Comparison of ENCODE assay signal across 8 cellular contexts in the genomic region with DNA sequence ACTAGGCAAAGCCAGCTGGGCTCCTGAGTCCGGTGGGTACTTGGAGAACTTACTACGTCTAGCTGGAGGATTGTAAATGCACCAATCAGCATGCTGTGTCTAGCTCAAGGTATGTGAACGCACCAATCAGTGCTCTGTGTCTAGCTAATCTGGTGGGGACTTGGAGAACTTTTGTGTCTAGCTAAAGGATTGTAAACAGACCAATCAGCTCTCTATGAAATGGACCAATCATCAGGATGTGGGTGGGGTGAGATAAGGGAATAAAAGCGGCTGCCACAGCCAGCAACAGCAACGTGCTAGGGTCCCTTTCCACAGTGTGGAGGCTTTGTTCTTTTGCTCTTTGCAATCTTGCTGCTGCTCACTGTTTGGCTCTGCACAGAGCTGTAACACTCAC.
A peak's percentile ranks its signal among the peaks of the same experiment; 100 is the strongest.
DNase-seq lines count a peak whose midpoint lies in the region; ATAC-seq, FAIRE-seq and TF ChIP-seq lines count a peak whose summit lies in the region.
"Not testable (repeated sequence)": the region's sequence is repeated elsewhere in the genome, so short reads cannot be mapped to it uniquely, and the experiment has no call there.

No MANE protein-coding gene starts in this region.

- not testable (repeated sequence) for TF ChIP-seq CTCF in A549 (IDR thresholded peaks at IDR 0.05); progenitor cell of endocrine pancreas (IDR thresholded peaks at IDR 0.05; ENCODE audit: unreplicated experiment)

- not testable (repeated sequence) for TF ChIP-seq RAD21 in A549 (conservative IDR thresholded peaks at IDR 0.05 in 1 of 2, IDR thresholded peaks at IDR 0.05 in 1 of 2)

- not testable (repeated sequence) for H3K27ac ChIP-seq in A549

- not testable (repeated sequence) for FAIRE-seq in A549 (lab: Jason Lieb, UNC)

- ATAC-seq in A549 = peak in 1 of 2 experiments; percentile 53; a peak in 2 of 6 replicates

- not testable (repeated sequence) for TF ChIP-seq EP300 in A549 (IDR thresholded peaks at IDR 0.05)

- POLR2A ChIA-PET in A549 (lab: Yijun Ruan, JAX) = not testable (repeated sequence)

- not testable (repeated sequence) for H3K27me3 Mint-ChIP-seq in progenitor cell of endocrine pancreas

- H3K9me3 ChIP-seq in A549; endocrine pancreas (ENCODE audit: control insufficient read depth, low read length); iPS-15b (ENCODE audit: control insufficient read depth, insufficient read depth, low read length): not testable (repeated sequence)

- not testable (repeated sequence) for H3K4me1 Mint-ChIP-seq in progenitor cell of endocrine pancreas (ENCODE audit: low read depth)

- not testable (repeated sequence) for H3K4me1 ChIP-seq in A549; endocrine pancreas (ENCODE audit: control insufficient read depth, insufficient read depth, low read length); iPS-15b (ENCODE audit: control insufficient read depth, insufficient read depth, low read length)

- not testable (repeated sequence) for TF ChIP-seq POLR2A in A549 (IDR thresholded peaks at IDR 0.05; ENCODE audit: low read length)

- not testable (repeated sequence) for H3K4me2 ChIP-seq in A549

- H3K27ac Mint-ChIP-seq in progenitor cell of endocrine pancreas = peak overlapping the region; percentile 47

- not testable (repeated sequence) for H3K9ac ChIP-seq in endocrine pancreas (ENCODE audit: control insufficient read depth, insufficient read depth, low read length); iPS-15b (ENCODE audit: low read depth, low read length)

- H3K9me3 Mint-ChIP-seq in progenitor cell of endocrine pancreas (ENCODE audit: low read depth) = not testable (repeated sequence)

- H3K4me3 ChIP-seq in A549 (peak overlapping the region; percentile 30; the same call in 1 of the 3 replicates), endocrine pancreas (ENCODE audit: control insufficient read depth, insufficient read depth, low read length) (peak overlapping the region; percentile 29), iPS-15b (ENCODE audit: low read depth, low read length) (peak overlapping the region; percentile 30)

- 20% methylated on average over 3 of the region's 5 CpGs for WGBS in A549 (ENCODE audit: missing lambda C conversion rate)

- CTCF ChIA-PET in A549 (lab: Yijun Ruan, JAX) = not testable (repeated sequence)

- not testable (repeated sequence) for H3K36me3 ChIP-seq in endocrine pancreas (ENCODE audit: control insufficient read depth, insufficient read depth, low read length); iPS-15b (ENCODE audit: control insufficient read depth, insufficient read depth, low read length)

- not testable (repeated sequence) for H3K36me3 Mint-ChIP-seq in progenitor cell of endocrine pancreas (ENCODE audit: insufficient read depth)

- peak overlapping the region; percentile 73 for H3K4me3 Mint-ChIP-seq in progenitor cell of endocrine pancreas (ENCODE audit: low read depth)

- DNase-seq in A549 (ENCODE audit: low read depth in 1 of 2, low spot score in 1 of 2) (peak in 1 of 2 experiments; percentile 45), Daoy (ENCODE audit: low read depth) (peak; percentile 6), NCI-H2081 (lab: John Stamatoyannopoulos, UW) (peak; percentile 51 to 73), SW480 (ENCODE audit: low spot score) (peak; percentile 4)
- DNase-seq in activated T-helper 9 cell treated with anti-CD3 and anti-CD28 coated beads, Interleukin-2, amount 50 U/mL, for 16 hours (ENCODE audit: low read depth) = peak; percentile 0
- DNase-seq in progenitor cell of endocrine pancreas (ENCODE audit: low spot score, unreplicated experiment) = not testable (repeated sequence)

- not testable (repeated sequence) for H3K27me3 ChIP-seq in endocrine pancreas (ENCODE audit: control insufficient read depth, insufficient read depth, low read length); iPS-15b (ENCODE audit: control insufficient read depth, insufficient read depth, low read length)
